8 cellular contexts compared by ENCODE assay signal in genomic region chr19:6373096-6373812, GRCh38. TPM values are rescaled to one million over a fixed set of nuclear protein-coding genes. Genes with fewer than 3 reads are reported as not detected.
DNase-seq lines count a peak whose midpoint lies in the region; TF ChIP-seq lines count a peak whose summit lies in the region.

No MANE protein-coding gene starts in this region.

- peak overlapping the region; percentile 90 for H2AFZ ChIP-seq in MM.1S (ENCODE audit: low read length)

- H3K4me1 ChIP-seq in MM.1S (ENCODE audit: low read length), result peaks cover 5% of the 10 kb centered on the region; the same call in 1 of the 2 replicates

- peak overlapping the region; percentile 88 for H3K4me3 ChIP-seq in MM.1S (ENCODE audit: low read length)
- H3K4me3 ChIP-seq in fibroblast of the aortic adventitia (ENCODE audit: low read depth, low read length), result peak overlapping the region; percentile 83

- H3K4me3 Mint-ChIP-seq in nephron progenitor cell, result peak overlapping the region; percentile 84

- H3K79me2 ChIP-seq in MM.1S (ENCODE audit: low read length), result peaks cover 8% of the 10 kb centered on the region; the same call in 1 of the 2 replicates

- H3K9me2 ChIP-seq in MM.1S (replicated peaks; ENCODE audit: insufficient read depth, low read length), result no peaks in the 10 kb centered on the region

- TF ChIP-seq CTCF in MM.1S (IDR thresholded peaks at IDR 0.05; ENCODE audit: low read length) (no peak), fibroblast of the aortic adventitia (IDR thresholded peaks at IDR 0.05; ENCODE audit: insufficient read depth, low read length) (no peak), nephron progenitor cell (IDR thresholded peaks at IDR 0.05) (no peak)

- peak overlapping the region; percentile 87 for H3K27ac ChIP-seq in MM.1S (ENCODE audit: low read length)

- H3K27ac Mint-ChIP-seq in nephron progenitor cell, result peak overlapping the region; percentile 96

- DNase-seq in DMS79 treated with DMSO at 0.1 percent for 48 hours (lab: John Stamatoyannopoulos, UW) (peak; percentile 95), HCEC 1CT (peak; percentile 98), MM.1S (peak; percentile 99), SHP77 (lab: John Stamatoyannopoulos, UW) (peak; percentile 88 to 95), fibroblast of the aortic adventitia (ENCODE audit: low read depth) (peak; percentile 97), nephron progenitor cell (peak; percentile 100)
- DNase-seq in activated effector memory CD4-positive, alpha-beta T cell treated with Interleukin-2 at 50 U/mL for 16 hours, result peak; percentile 95
- peak; percentile 99 for DNase-seq in stimulated activated naive CD4-positive, alpha-beta T cell treated with Interleukin-2 at 50 U/mL for 16 hours (lab: John Stamatoyannopoulos, UW)

- peak overlapping the region; percentile 88 for H3K4me2 ChIP-seq in MM.1S (ENCODE audit: low read depth, low read length)

- no peaks in the 10 kb centered on the region for H3K27me3 Mint-ChIP-seq in nephron progenitor cell (ENCODE audit: low read depth, poor library complexity)

- no peaks in the 10 kb centered on the region for H3K9me3 Mint-ChIP-seq in nephron progenitor cell

- peaks cover 7% of the 10 kb centered on the region for H3F3A ChIP-seq in MM.1S (ENCODE audit: insufficient read depth, low read length)

- no peaks in the 10 kb centered on the region for H4K20me1 ChIP-seq in MM.1S (ENCODE audit: insufficient read depth, low read length)

- H3K36me3 ChIP-seq in MM.1S (replicated peaks; ENCODE audit: insufficient read depth, low read length), result no peaks in the 10 kb centered on the region

- peaks cover 52% of the 10 kb centered on the region for H3K4me1 Mint-ChIP-seq in nephron progenitor cell

- H3K36me3 Mint-ChIP-seq in nephron progenitor cell (ENCODE audit: low read depth), result peaks cover 17% of the 10 kb centered on the region

- H3K9ac ChIP-seq in MM.1S (ENCODE audit: low read length), result peak overlapping the region; percentile 77

- no peaks in the 10 kb centered on the region for H3K27me3 ChIP-seq in MM.1S (replicated peaks; ENCODE audit: insufficient read depth, low read length)

- no peaks in the 10 kb centered on the region for H3K9me3 ChIP-seq in MM.1S (replicated peaks; ENCODE audit: insufficient read depth, low read length)

RNA-seq across cellular contexts. Expression of gene ALKBH7, which starts 0.7 kb away (rescaled TPM):
- 29.9 and 38.3 TPM in 2 replicates for total RNA-seq in fibroblast of the aortic adventitia (ENCODE audit: low replicate concordance)

RNA-seq across cellular contexts. Expression of gene PSPN, which starts 2.5 kb away (rescaled TPM):
- 0.41 and 1.2 TPM in 2 replicates for total RNA-seq in fibroblast of the aortic adventitia (ENCODE audit: low replicate concordance)

RNA-seq across cellular contexts. Expression of gene CLPP, which starts 11.9 kb away (rescaled TPM):
- total RNA-seq in fibroblast of the aortic adventitia (ENCODE audit: low replicate concordance), result 20.9 and 39.4 TPM in 2 replicates

RNA-seq across cellular contexts. Expression of gene GTF2F1, which starts 19.7 kb away (rescaled TPM):
- 33.6 and 59.2 TPM in 2 replicates for total RNA-seq in fibroblast of the aortic adventitia (ENCODE audit: low replicate concordance)

RNA-seq across cellular contexts. Expression of gene ACER1, which starts 39.8 kb away (rescaled TPM):
- total RNA-seq in fibroblast of the aortic adventitia (ENCODE audit: low replicate concordance), result not detected in 2 replicates

Comparison
In these comparisons a context has a peak if more than half of its experiments do, and no peak if none do; other contexts are left out.
1. Peak in every context shown above with its lines: DNase-seq, H3K4me3 ChIP-seq and H3K27ac ChIP-seq.